ENCODE assay signal across 11 cellular contexts in the genomic region with DNA sequence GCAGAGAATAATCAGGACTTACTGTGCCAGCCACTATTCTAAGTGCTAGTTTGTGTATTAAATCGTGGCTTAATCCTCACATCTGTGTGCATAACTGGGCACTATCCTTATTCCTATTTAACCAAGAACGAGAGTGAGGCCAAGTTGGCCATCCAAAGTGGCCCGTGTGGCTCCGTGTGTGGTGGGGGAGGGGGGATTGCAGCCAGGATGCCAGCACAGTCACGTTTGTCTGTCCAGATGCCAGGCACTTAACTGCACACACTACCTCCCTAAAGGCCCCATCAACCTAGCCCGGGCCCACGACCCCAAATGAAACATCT.
DNase-seq lines count a peak whose midpoint lies in the region; TF ChIP-seq lines count a peak whose summit lies in the region.
"Had no signal": no experiment of that assay in that cellular context is flagged by ENCODE, and none has a peak within 500 bp of the region (broad histone marks: within the 10 kb centered on the region; RNA-seq: fewer than 3 reads in every experiment).

No MANE protein-coding gene starts in this region.

- H3K36me3 ChIP-seq in A673 (ENCODE audit: insufficient read depth, low read length, poor library complexity, severe bottlenecking) (no peaks in the 10 kb centered on the region), GM06990 (ENCODE audit: control insufficient read depth, insufficient read depth, low read length) (no peaks in the 10 kb centered on the region)
- H3K36me3 ChIP-seq: gastroesophageal sphincter had no signal

- peaks cover 79% of the 10 kb centered on the region for H3K27me3 Mint-ChIP-seq in osteocyte (ENCODE audit: unreplicated experiment)

- H3K36me3 Mint-ChIP-seq in osteocyte (ENCODE audit: unreplicated experiment) = no peaks in the 10 kb centered on the region

- POLR2A ChIA-PET in A673 (lab: Charles Lee; ENCODE audit: low non-redundant PET) = no interaction called here

- no peak overlapping the region for H3K27ac Mint-ChIP-seq in osteocyte (ENCODE audit: unreplicated experiment)

- H3K27me3 ChIP-seq in A673 (replicated peaks; ENCODE audit: insufficient read depth, low read depth, low read length, poor library complexity) (no peaks in the 10 kb centered on the region), GM06990 (replicated peaks; ENCODE audit: control insufficient read depth, insufficient read depth, low read length) (no peaks in the 10 kb centered on the region)

- peaks cover 10% of the 10 kb centered on the region for H3K4me1 Mint-ChIP-seq in osteocyte (ENCODE audit: unreplicated experiment)

- CTCF ChIA-PET in A673 (lab: Charles Lee) = interaction anchor here (0.9 to 1.0 kb wide), 2 partner anchors 40 to 42 kb away, joined by 3 to 11 read pairs; no protein-coding TSS in a partner anchor

- no peaks in the 10 kb centered on the region for H3K9me3 ChIP-seq in A673 (ENCODE audit: low read depth, low read length, poor library complexity, severe bottlenecking)
- H3K9me3 ChIP-seq: gastroesophageal sphincter had no signal

- no peak for DNase-seq in A673 (ENCODE audit: low spot score)
- no peak for DNase-seq in GM06990 (ENCODE audit: extremely low read depth, insufficient read length)
- DNase-seq in SK-MEL-5 (ENCODE audit: low read depth, low spot score) = peak; percentile 7
- DNase-seq in globus pallidus (ENCODE audit: low spot score) = peak; percentile 43
- DNase-seq in GM13977 (ENCODE audit: low spot score) = no peak
- no peak for DNase-seq in GM19240 (ENCODE audit: insufficient read length, low spot score)
- DNase-seq in NCI-H82 (lab: John Stamatoyannopoulos, UW) = no peak
- no peak for DNase-seq in osteocyte (ENCODE audit: extremely low spot score, unreplicated experiment)
- DNase-seq: mesendoderm, Right ventricle myocardium superior had no signal

- H3K9me3 Mint-ChIP-seq in osteocyte (ENCODE audit: unreplicated experiment) = no peaks in the 10 kb centered on the region

- in situ Hi-C loops in SK-MEL-5 (cut with HindIII; ENCODE audit: low pct_unique_long_range_greater_than_20kb, low sequenced_read_pairs) (no loop called here), GM13977 (cut with MboI; ENCODE audit: low pct_unique_long_range_greater_than_20kb, low sequenced_read_pairs, unreplicated experiment) (no loop called here)

- BruUV-seq in A673 (replicated peaks; lab: Mats Ljungman, UMichigan) = no TSS peak

- intact Hi-C loops in A673 (cut with micrococcal nuclease; ENCODE audit: unreplicated experiment) = loop anchor here (5.0 kb wide), 1 partner anchor 42 kb away; no protein-coding TSS in a partner anchor

- no peak overlapping the region for H3K4me3 Mint-ChIP-seq in osteocyte (ENCODE audit: unreplicated experiment)

- peaks cover 4% of the 10 kb centered on the region for H3K4me1 ChIP-seq in A673 (ENCODE audit: insufficient read depth, low read length, poor library complexity, severe bottlenecking)

- TF ChIP-seq CTCF in A673 (conservative IDR thresholded peaks at IDR 0.05; ENCODE audit: low read depth, low read length) (no peak), GM06990 (IDR thresholded peaks at IDR 0.05; ENCODE audit: insufficient read depth, low read length, poor library complexity, severe bottlenecking) (no peak), GM13977 (IDR thresholded peaks at IDR 0.05; ENCODE audit: extremely low read depth, insufficient read depth, missing control alignments) (no peak), osteocyte (IDR thresholded peaks at IDR 0.05) (no peak)

- H3K27ac ChIP-seq in A673 (ENCODE audit: low read depth, low read length, poor library complexity, severe bottlenecking) = no peak overlapping the region

- H3K4me3 ChIP-seq in A673 (ENCODE audit: low read depth, low read length, poor library complexity, severe bottlenecking) = peak overlapping the region; percentile 52
- peak overlapping the region; percentile 70 for H3K4me3 ChIP-seq in GM06990 (replicated peaks; ENCODE audit: low read depth, low read length)

Comparison
In these comparisons a context has a peak if more than half of its experiments do, and no peak if none do; other contexts are left out.
1. DNase-seq: peak in SK-MEL-5 (single experiment) and globus pallidus (single experiment); none in A673 (single experiment), GM06990 (single experiment), GM13977 (single experiment), GM19240 (single experiment), NCI-H82 (single experiment) and osteocyte (single experiment).